In the genomic region with DNA sequence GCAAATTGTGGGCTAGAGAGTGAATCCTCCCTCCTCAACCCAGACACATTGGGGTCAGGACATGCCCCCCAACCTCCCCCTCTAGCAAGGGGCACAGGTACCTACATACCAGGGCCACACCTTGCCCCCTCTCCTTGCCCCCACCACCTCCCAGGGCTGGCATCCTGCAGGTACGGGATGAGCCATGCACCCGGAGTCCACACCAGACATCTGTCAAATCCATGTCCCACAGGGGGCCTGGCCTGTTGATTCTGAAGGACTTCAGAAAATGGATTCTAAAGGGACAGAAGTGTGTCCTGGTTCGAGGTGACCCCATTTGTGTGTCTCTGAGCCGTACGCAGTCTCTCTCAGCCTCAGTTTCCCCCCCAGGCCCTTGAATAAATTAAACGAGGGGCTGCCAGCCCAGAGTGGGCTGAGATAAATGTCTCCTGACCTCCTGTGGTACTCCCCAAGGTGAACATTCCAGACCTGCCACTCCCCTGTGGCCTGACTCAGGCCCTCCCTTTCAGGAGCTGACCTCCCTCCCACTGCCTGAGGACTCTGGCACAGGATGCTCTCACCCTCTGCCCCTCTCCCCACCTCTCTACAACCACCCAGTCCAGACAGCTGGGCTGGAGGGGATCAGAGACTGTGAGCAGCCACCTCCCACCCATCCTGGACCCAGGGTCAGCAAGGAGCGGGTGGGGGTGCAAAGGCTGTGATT, we compare ENCODE assay signal across 28 cellular contexts.
DNase-seq lines count a peak whose midpoint lies in the region; ATAC-seq and TF ChIP-seq lines count a peak whose summit lies in the region.
"Had no signal": no experiment of that assay in that cellular context is flagged by ENCODE, and none has a peak within 500 bp of the region (broad histone marks: within the 10 kb centered on the region; RNA-seq: fewer than 3 reads in every experiment).

No MANE protein-coding gene starts in this region.

- H3K36me3 Mint-ChIP-seq in Caco-2 (ENCODE audit: insufficient read depth, unreplicated experiment) (no peaks in the 10 kb centered on the region), brain (peaks cover 4% of the 10 kb centered on the region), mesothelial cell of epicardium (peaks cover 7% of the 10 kb centered on the region), chondrocyte (ENCODE audit: low read depth) (peaks cover 2% of the 10 kb centered on the region)
- H3K36me3 Mint-ChIP-seq: activated CD4-positive, alpha-beta memory T cell treated with anti-CD3 and anti-CD28 coated beads for 36 hours; activated naive CD4-positive, alpha-beta T cell treated with anti-CD3 and anti-CD28 coated beads, Interleukin-2, amount 50 U/mL, for 72 hours had no signal

- H3K9me3 Mint-ChIP-seq in Caco-2 (ENCODE audit: unreplicated experiment) (no peaks in the 10 kb centered on the region), brain (peaks cover 0 to 3% (median 0%) of the 10 kb centered on the region in 5 experiments), mesothelial cell of epicardium (no peaks in the 10 kb centered on the region), chondrocyte (ENCODE audit: low read depth) (no peaks in the 10 kb centered on the region)
- H3K9me3 Mint-ChIP-seq: activated CD4-positive, alpha-beta memory T cell treated with anti-CD3 and anti-CD28 coated beads for 36 hours; activated naive CD4-positive, alpha-beta T cell treated with anti-CD3 and anti-CD28 coated beads, Interleukin-2, amount 50 U/mL, for 72 hours; activated T-helper 17 cell treated with anti-CD3 and anti-CD28 coated beads, Interleukin-2, amount 50 U/mL, for 72 hours; CD4-positive, alpha-beta T cell; central memory CD8-positive, alpha-beta T cell had no signal

- H3K27me3 Mint-ChIP-seq in Caco-2 (ENCODE audit: insufficient read depth, unreplicated experiment): no peaks in the 10 kb centered on the region
- peaks cover 7% of the 10 kb centered on the region for H3K27me3 Mint-ChIP-seq in brain
- no peaks in the 10 kb centered on the region for H3K27me3 Mint-ChIP-seq in mesothelial cell of epicardium (ENCODE audit: low read depth)
- H3K27me3 Mint-ChIP-seq in chondrocyte (ENCODE audit: low read depth): no peaks in the 10 kb centered on the region

- H3K4me1 Mint-ChIP-seq in Caco-2 (ENCODE audit: low read depth, unreplicated experiment): peaks cover 10% of the 10 kb centered on the region
- H3K4me1 Mint-ChIP-seq in brain: peaks cover 95% of the 10 kb centered on the region
- peaks cover 42% of the 10 kb centered on the region for H3K4me1 Mint-ChIP-seq in mesothelial cell of epicardium
- H3K4me1 Mint-ChIP-seq in chondrocyte (ENCODE audit: low read depth): peaks cover 21% of the 10 kb centered on the region
- H3K4me1 Mint-ChIP-seq: activated T-helper 17 cell treated with anti-CD3 and anti-CD28 coated beads, Interleukin-2, amount 50 U/mL, for 72 hours; central memory CD8-positive, alpha-beta T cell had no signal

- H3K4me2 ChIP-seq in Karpas-422 (ENCODE audit: low read depth, low read length, poor library complexity, severe bottlenecking): peak overlapping the region; percentile 71
- H3K4me2 ChIP-seq: A549 had no signal

- TF ChIP-seq CTCF in Caco-2 (IDR thresholded peaks at IDR 0.05; ENCODE audit: insufficient read depth in 1 of 2, low read depth in 1 of 2, low read length in 1 of 2, severe bottlenecking in 1 of 2, unreplicated experiment in 1 of 2): no peak
- no peak for TF ChIP-seq CTCF in brain (conservative IDR thresholded peaks at IDR 0.05)
- no peak for TF ChIP-seq CTCF in mesothelial cell of epicardium (IDR thresholded peaks at IDR 0.05; ENCODE audit: unreplicated experiment)
- no peak for TF ChIP-seq CTCF in chondrocyte (IDR thresholded peaks at IDR 0.05)

- intact Hi-C loops in Caco-2 (cut with micrococcal nuclease; ENCODE audit: unreplicated experiment): no loop called here

- H3K79me2 ChIP-seq in Karpas-422 (ENCODE audit: low read length): no peaks in the 10 kb centered on the region

- peak overlapping the region; percentile 96 for H3K27ac ChIP-seq in Karpas-422 (ENCODE audit: low read length)
- H3K27ac ChIP-seq: gastroesophageal sphincter, left lung, SJSA1, thyroid gland had no signal

- POLR2A ChIA-PET in Caco-2 (lab: Charles Lee): no interaction called here

- H3K4me3 Mint-ChIP-seq in Caco-2 (ENCODE audit: unreplicated experiment) (no peak overlapping the region), brain (peak overlapping the region in 1 of 5 experiments; percentile 25), mesothelial cell of epicardium (no peak overlapping the region), chondrocyte (ENCODE audit: unreplicated experiment) (no peak overlapping the region)
- H3K4me3 Mint-ChIP-seq: activated CD4-positive, alpha-beta memory T cell treated with anti-CD3 and anti-CD28 coated beads for 36 hours; activated T-helper 17 cell treated with anti-CD3 and anti-CD28 coated beads, Interleukin-2, amount 50 U/mL, for 72 hours; CD4-positive, alpha-beta T cell; central memory CD8-positive, alpha-beta T cell had no signal

- no peaks in the 10 kb centered on the region for H3K9me2 ChIP-seq in Karpas-422 (replicated peaks; ENCODE audit: insufficient read depth, low read length)

- H3K36me3 ChIP-seq in Caco-2 (ENCODE audit: control insufficient read depth, insufficient read depth, low read length): no peaks in the 10 kb centered on the region
- H3K36me3 ChIP-seq in Karpas-422 (ENCODE audit: insufficient read depth, low read length): no peaks in the 10 kb centered on the region
- no peaks in the 10 kb centered on the region; the same call in 1 of the 2 replicates for H3K36me3 ChIP-seq in MG63
- H3K36me3 ChIP-seq: gastroesophageal sphincter, left lung, SJSA1, thyroid gland had no signal

- H3K9me3 ChIP-seq in Caco-2 (no peaks in the 10 kb centered on the region), Karpas-422 (ENCODE audit: low read length) (no peaks in the 10 kb centered on the region), MG63 (no peaks in the 10 kb centered on the region; the same call in 1 of the 2 replicates)
- H3K9me3 ChIP-seq: A549, gastroesophageal sphincter, left lung, SJSA1, thyroid gland had no signal

- peak overlapping the region; percentile 68 for H3K9ac ChIP-seq in Karpas-422 (ENCODE audit: low read length)

- DNase-seq in Caco-2 (no peak), Karpas-422 (no peak), mesothelial cell of epicardium (ENCODE audit: low spot score in 2 of 2, unreplicated experiment in 2 of 2) (no peak), Kasumi-1 (lab: John Stamatoyannopoulos, UW) (no peak), MG63 (no peak), chondrocyte (ENCODE audit: low spot score) (no peak)
- DNase-seq: activated CD4-positive, alpha-beta memory T cell treated with anti-CD3 and anti-CD28 coated beads for 36 hours; activated CD8-positive, alpha-beta memory T cell treated with anti-CD3 and anti-CD28 coated beads, Interleukin-2, amount 50 U/mL, for 4 hours; AML-193; aorta; CD4-positive, alpha-beta T cell; hippocampal formation; left lung; mesenchymal stem cell; NCI-H1694; NCI-H524; stimulated activated CD4-positive, alpha-beta T cell treated with anti-CD3 and anti-CD28 coated beads, Interleukin-15, amount 100 ng/mL, for 24 hours; stimulated activated naive CD4-positive, alpha-beta T cell had no signal

- no TSS peak for BruUV-seq in Caco-2 (replicated peaks; lab: Mats Ljungman, UMichigan)

- peak overlapping the region; percentile 69 for H3K27ac Mint-ChIP-seq in Caco-2 (ENCODE audit: unreplicated experiment)
- H3K27ac Mint-ChIP-seq in brain: peak overlapping the region; percentile 42 to 98 (median 86)
- peak overlapping the region; percentile 59 for H3K27ac Mint-ChIP-seq in mesothelial cell of epicardium
- no peak overlapping the region for H3K27ac Mint-ChIP-seq in chondrocyte (ENCODE audit: unreplicated experiment)
- H3K27ac Mint-ChIP-seq: activated CD4-positive, alpha-beta memory T cell treated with anti-CD3 and anti-CD28 coated beads for 36 hours; activated naive CD4-positive, alpha-beta T cell treated with anti-CD3 and anti-CD28 coated beads, Interleukin-2, amount 50 U/mL, for 72 hours; activated T-helper 17 cell treated with anti-CD3 and anti-CD28 coated beads, Interleukin-2, amount 50 U/mL, for 72 hours; CD4-positive, alpha-beta T cell had no signal

- CTCF ChIA-PET in Caco-2 (lab: Charles Lee): interaction anchor here (0.9 kb wide), 1 partner anchor 14 kb away, joined by 3 read pairs; no protein-coding TSS in a partner anchor

- no peaks in the 10 kb centered on the region for H3K27me3 ChIP-seq in Caco-2 (replicated peaks; ENCODE audit: control insufficient read depth, insufficient read depth, low read length)
- H3K27me3 ChIP-seq in Karpas-422 (ENCODE audit: low read length): no peaks in the 10 kb centered on the region
- no peaks in the 10 kb centered on the region for H3K27me3 ChIP-seq in MG63
- H3K27me3 ChIP-seq: SJSA1, thyroid gland had no signal

- H3K4me1 ChIP-seq in Caco-2 (no peaks in the 10 kb centered on the region), Karpas-422 (ENCODE audit: low read length) (peaks cover 95% of the 10 kb centered on the region)
- H3K4me1 ChIP-seq: A549, left lung, SJSA1 had no signal

- no peak overlapping the region for H3K4me3 ChIP-seq in Caco-2 (ENCODE audit: low read depth, low read length)
- no peak overlapping the region for H3K4me3 ChIP-seq in Karpas-422 (ENCODE audit: low read length)
- no peak overlapping the region for H3K4me3 ChIP-seq in MG63
- H3K4me3 ChIP-seq: A549, gastroesophageal sphincter, left lung, SJSA1, thyroid gland had no signal

- no peak for ATAC-seq in GM19452 (IDR thresholded peaks at IDR 0.05; ENCODE audit: unreplicated experiment)
- ATAC-seq: A549; activated CD4-positive, CD25-positive, alpha-beta regulatory T cell treated with anti-CD3 and anti-CD28 coated beads, Interleukin-2, amount 50 U/mL, for 24 hours; activated naive CD4-positive, alpha-beta T cell treated with anti-CD3 and anti-CD28 coated beads, Interleukin-2, amount 50 U/mL, for 72 hours; activated T-helper 17 cell treated with anti-CD3 and anti-CD28 coated beads, Interleukin-2, amount 50 U/mL, for 72 hours; gastroesophageal sphincter had no signal

- H2AFZ ChIP-seq in Karpas-422 (ENCODE audit: low read length): no peak overlapping the region

- H4K20me1 ChIP-seq in Karpas-422 (ENCODE audit: insufficient read depth, low read depth, low read length): no peaks in the 10 kb centered on the region
